ENCODE assay signal across 8 cellular contexts in genomic region chr9:113309204-113309813, GRCh38. TPM values are rescaled to one million over a fixed set of nuclear protein-coding genes. Genes with fewer than 3 reads are reported as not detected.
DNase-seq lines count a peak whose midpoint lies in the region; ATAC-seq and TF ChIP-seq lines count a peak whose summit lies in the region.

No MANE protein-coding gene starts in this region.

- H3K9me3 ChIP-seq in gastroesophageal sphincter, result no peaks in the 10 kb centered on the region

- TF ChIP-seq CTCF in natural killer cell (IDR thresholded peaks at IDR 0.05) (peak; percentile 52), gastroesophageal sphincter (IDR thresholded peaks at IDR 0.05) (peak; percentile 42 to 66 (median 52))

- H3K4me3 Mint-ChIP-seq in natural killer cell, result no peak overlapping the region
- no peak overlapping the region for H3K4me3 Mint-ChIP-seq in natural killer cell treated with Interleukin-12 subunit alpha and Interleukin-12 subunit beta and Interleukin-15 and Interleukin-18, amount 100 ng/mL, for 72 hours
- H3K4me3 Mint-ChIP-seq in activated CD4-positive, alpha-beta T cell treated with anti-CD3 and anti-CD28 coated beads, Interleukin-2, amount 10 ng/mL, durations not matched to agents 7 days and 5 days, result no peak overlapping the region

- no peak for TF ChIP-seq POLR2A in gastroesophageal sphincter (IDR thresholded peaks at IDR 0.05)

- no peak for TF ChIP-seq EP300 in gastroesophageal sphincter (IDR thresholded peaks at IDR 0.05)

- peak; percentile 58 to 72 (median 62) for ATAC-seq in natural killer cell
- ATAC-seq in natural killer cell treated with Interleukin-12 subunit alpha and Interleukin-12 subunit beta and Interleukin-15 and Interleukin-18, amount 100 ng/mL, for 72 hours, result no peak
- ATAC-seq in gastroesophageal sphincter, result no peak
- ATAC-seq in HG02981 (IDR thresholded peaks at IDR 0.05; ENCODE audit: unreplicated experiment), result no peak

- H3K4me3 ChIP-seq in gastroesophageal sphincter, result no peak overlapping the region

- CTCF ChIA-PET in activated CD4-positive, alpha-beta T cell treated with anti-CD3 and anti-CD28 coated beads, Interleukin-2, amount 10 ng/mL, durations not matched to agents 7 days and 5 days (lab: Charles Lee), result interaction anchor here (0.6 to 1.5 kb wide), 3 partner anchors 18 to 92 kb away, joined by 3 to 5 read pairs (median 4); partner anchors contain the start of gene ALAD

- WGBS in gastroesophageal sphincter (ENCODE audit: low coverage in 1 of 2), 2 donors, result 0 to 4% methylated on average over 2 of the region's 2 CpGs

- peaks cover 0 to 2% of the 10 kb centered on the region in 2 donors for H3K27me3 Mint-ChIP-seq in natural killer cell (ENCODE audit: low read depth in 2 of 2)
- no peaks in the 10 kb centered on the region for H3K27me3 Mint-ChIP-seq in natural killer cell treated with Interleukin-12 subunit alpha and Interleukin-12 subunit beta and Interleukin-15 and Interleukin-18, amount 100 ng/mL, for 72 hours
- no peaks in the 10 kb centered on the region for H3K27me3 Mint-ChIP-seq in activated CD4-positive, alpha-beta T cell treated with anti-CD3 and anti-CD28 coated beads, Interleukin-2, amount 10 ng/mL, durations not matched to agents 7 days and 5 days

- H3K4me1 ChIP-seq in gastroesophageal sphincter, result no peaks in the 10 kb centered on the region

- no peaks in the 10 kb centered on the region for H3K36me3 Mint-ChIP-seq in natural killer cell
- H3K36me3 Mint-ChIP-seq in natural killer cell treated with Interleukin-12 subunit alpha and Interleukin-12 subunit beta and Interleukin-15 and Interleukin-18, amount 100 ng/mL, for 72 hours, result no peaks in the 10 kb centered on the region
- H3K36me3 Mint-ChIP-seq in activated CD4-positive, alpha-beta T cell treated with anti-CD3 and anti-CD28 coated beads, Interleukin-2, amount 10 ng/mL, durations not matched to agents 7 days and 5 days (ENCODE audit: low read depth), result no peaks in the 10 kb centered on the region

- H3K27ac Mint-ChIP-seq in natural killer cell, result no peak overlapping the region
- H3K27ac Mint-ChIP-seq in natural killer cell treated with Interleukin-12 subunit alpha and Interleukin-12 subunit beta and Interleukin-15 and Interleukin-18, amount 100 ng/mL, for 72 hours, result no peak overlapping the region
- no peak overlapping the region for H3K27ac Mint-ChIP-seq in activated CD4-positive, alpha-beta T cell treated with anti-CD3 and anti-CD28 coated beads, Interleukin-2, amount 10 ng/mL, durations not matched to agents 7 days and 5 days

- no peak for DNase-seq in natural killer cell
- no peak for DNase-seq in natural killer cell treated with Interleukin-12 subunit alpha and Interleukin-12 subunit beta and Interleukin-15 and Interleukin-18, amount 100 ng/mL, for 72 hours (ENCODE audit: low spot score)
- peak; percentile 55 for DNase-seq in M059J (ENCODE audit: low read depth)
- peak; percentile 50 for DNase-seq in activated CD4-positive, alpha-beta T cell treated with anti-CD3 and anti-CD28 coated beads, Interleukin-2, amount 10 ng/mL, durations not matched to agents 7 days and 5 days
- peak; percentile 13 for DNase-seq in smooth muscle cell of the brain vasculature (ENCODE audit: low read depth, low spot score)
- DNase-seq in activated naive CD4-positive, alpha-beta T cell treated with anti-CD3 and anti-CD28 coated beads, Interleukin-2, amount 50 U/mL, for 16 hours, result no peak

- intact Hi-C loops in natural killer cell (cut with micrococcal nuclease), result loop anchor here (1.0 kb wide), 2 partner anchors 98 to 349 kb away; no protein-coding TSS in a partner anchor

- H3K36me3 ChIP-seq in gastroesophageal sphincter, result no peaks in the 10 kb centered on the region

- H3K27me3 ChIP-seq in gastroesophageal sphincter, result peaks cover 29% of the 10 kb centered on the region

- H3K4me1 Mint-ChIP-seq in natural killer cell, result no peaks in the 10 kb centered on the region
- H3K4me1 Mint-ChIP-seq in natural killer cell treated with Interleukin-12 subunit alpha and Interleukin-12 subunit beta and Interleukin-15 and Interleukin-18, amount 100 ng/mL, for 72 hours (ENCODE audit: low read depth in 2 of 2), result no peaks in the 10 kb centered on the region
- H3K4me1 Mint-ChIP-seq in activated CD4-positive, alpha-beta T cell treated with anti-CD3 and anti-CD28 coated beads, Interleukin-2, amount 10 ng/mL, durations not matched to agents 7 days and 5 days, result no peaks in the 10 kb centered on the region

- no peak overlapping the region for H3K27ac ChIP-seq in gastroesophageal sphincter

- no peaks in the 10 kb centered on the region for H3K9me3 Mint-ChIP-seq in natural killer cell
- no peaks in the 10 kb centered on the region for H3K9me3 Mint-ChIP-seq in natural killer cell treated with Interleukin-12 subunit alpha and Interleukin-12 subunit beta and Interleukin-15 and Interleukin-18, amount 100 ng/mL, for 72 hours
- no peaks in the 10 kb centered on the region for H3K9me3 Mint-ChIP-seq in activated CD4-positive, alpha-beta T cell treated with anti-CD3 and anti-CD28 coated beads, Interleukin-2, amount 10 ng/mL, durations not matched to agents 7 days and 5 days

- POLR2A ChIA-PET in activated CD4-positive, alpha-beta T cell treated with anti-CD3 and anti-CD28 coated beads, Interleukin-2, amount 10 ng/mL, durations not matched to agents 7 days and 5 days (lab: Charles Lee), result no interaction called here

RNA-seq across cellular contexts. Expression of gene RNF183, which starts 6.1 kb away (rescaled TPM):
- total RNA-seq in natural killer cell (not detected), gastroesophageal sphincter (under 1 TPM in 1 of 4 donors, not detected in 3; 0.37 TPM)
- total RNA-seq in natural killer cell treated with Interleukin-12 subunit alpha and Interleukin-12 subunit beta and Interleukin-15 and Interleukin-18, amount 100 ng/mL, for 72 hours, result not detected
- total RNA-seq in M059J (2014; rRNA removed; shearing (Covaris generic)), result not detected in 2 replicates
- total RNA-seq in activated CD4-positive, alpha-beta T cell treated with anti-CD3 and anti-CD28 coated beads, Interleukin-2, amount 10 ng/mL, durations not matched to agents 7 days and 5 days, result not detected

RNA-seq across cellular contexts. Expression of gene WDR31, which starts 30.8 kb away (rescaled TPM):
- total RNA-seq in natural killer cell (under 1 TPM; 0.16 to 0.55 (median 0.19) TPM), gastroesophageal sphincter (1 to 10 TPM; 1.2 to 2.8 (median 2.3) TPM)
- 1 to 10 TPM in 1 of 2 donors, under 1 TPM in 1; 0.83 to 1.4 TPM for total RNA-seq in natural killer cell treated with Interleukin-12 subunit alpha and Interleukin-12 subunit beta and Interleukin-15 and Interleukin-18, amount 100 ng/mL, for 72 hours
- total RNA-seq in M059J (2014; rRNA removed; shearing (Covaris generic)), result 0.22 and 0.32 TPM in 2 replicates
- under 1 TPM; 0.55 to 0.87 TPM for total RNA-seq in activated CD4-positive, alpha-beta T cell treated with anti-CD3 and anti-CD28 coated beads, Interleukin-2, amount 10 ng/mL, durations not matched to agents 7 days and 5 days

RNA-seq across cellular contexts. Expression of gene PRPF4, which starts 33.9 kb away (rescaled TPM):
- total RNA-seq in natural killer cell, result 10 to 100 TPM; 16.9 to 23.2 (median 21.1) TPM
- total RNA-seq in natural killer cell treated with Interleukin-12 subunit alpha and Interleukin-12 subunit beta and Interleukin-15 and Interleukin-18, amount 100 ng/mL, for 72 hours, result 10 to 100 TPM; 33.9 to 47.8 TPM
- total RNA-seq in M059J (2014; rRNA removed; shearing (Covaris generic)), result 50.8 and 61.0 TPM in 2 replicates
- total RNA-seq in activated CD4-positive, alpha-beta T cell treated with anti-CD3 and anti-CD28 coated beads, Interleukin-2, amount 10 ng/mL, durations not matched to agents 7 days and 5 days, result 10 to 100 TPM; 30.6 to 32.4 TPM
- total RNA-seq in gastroesophageal sphincter, result 10 to 100 TPM; 13.4 to 20.5 (median 16.5) TPM

RNA-seq across cellular contexts. Expression of gene CDC26, which starts 33.9 kb away (rescaled TPM):
- total RNA-seq in natural killer cell, result 10 to 100 TPM; 16.8 to 24.8 (median 21.5) TPM
- 10 to 100 TPM; 16.5 to 39.1 TPM for total RNA-seq in natural killer cell treated with Interleukin-12 subunit alpha and Interleukin-12 subunit beta and Interleukin-15 and Interleukin-18, amount 100 ng/mL, for 72 hours
- total RNA-seq in M059J (2014; rRNA removed; shearing (Covaris generic)), result 72.0 and 80.5 TPM in 2 replicates
- 10 to 100 TPM; 28.8 to 31.0 TPM for total RNA-seq in activated CD4-positive, alpha-beta T cell treated with anti-CD3 and anti-CD28 coated beads, Interleukin-2, amount 10 ng/mL, durations not matched to agents 7 days and 5 days
- 10 to 100 TPM; 31.4 to 54.4 (median 42.1) TPM for total RNA-seq in gastroesophageal sphincter

RNA-seq across cellular contexts. Expression of gene BSPRY, which starts 40.0 kb away (rescaled TPM):
- total RNA-seq in natural killer cell (1 to 10 TPM; 3.3 to 5.5 (median 4.3) TPM), gastroesophageal sphincter (1 to 10 TPM in 1 of 4 donors, under 1 TPM in 3; 0.16 to 4.0 (median 0.36) TPM)
- 1 to 10 TPM; 2.5 to 5.0 TPM for total RNA-seq in natural killer cell treated with Interleukin-12 subunit alpha and Interleukin-12 subunit beta and Interleukin-15 and Interleukin-18, amount 100 ng/mL, for 72 hours
- total RNA-seq in M059J (2014; rRNA removed; shearing (Covaris generic)), result not detected in 2 replicates
- 1 to 10 TPM; 2.0 to 2.3 TPM for total RNA-seq in activated CD4-positive, alpha-beta T cell treated with anti-CD3 and anti-CD28 coated beads, Interleukin-2, amount 10 ng/mL, durations not matched to agents 7 days and 5 days

Comparison
In these comparisons a context has a peak if more than half of its experiments do, and no peak if none do; other contexts are left out.
1. ATAC-seq: peak in natural killer cell (3 of 3); none in natural killer cell treated with Interleukin-12 subunit alpha and Interleukin-12 subunit beta and Interleukin-15 and Interleukin-18, amount 100 ng/mL, for 72 hours (0 of 2), gastroesophageal sphincter (single experiment) and HG02981 (single experiment).
2. DNase-seq: peak in M059J (single experiment), activated CD4-positive, alpha-beta T cell treated with anti-CD3 and anti-CD28 coated beads, Interleukin-2, amount 10 ng/mL, durations not matched to agents 7 days and 5 days (single experiment) and smooth muscle cell of the brain vasculature (single experiment); none in natural killer cell (single experiment), natural killer cell treated with Interleukin-12 subunit alpha and Interleukin-12 subunit beta and Interleukin-15 and Interleukin-18, amount 100 ng/mL, for 72 hours (single experiment) and activated naive CD4-positive, alpha-beta T cell treated with anti-CD3 and anti-CD28 coated beads, Interleukin-2, amount 50 U/mL, for 16 hours (single experiment).